In genomic region chr9:32886021-32886420, GRCh38 we compare ENCODE assay signal across 20 cellular contexts.
DNase-seq lines count a peak whose midpoint lies in the region; ATAC-seq, FAIRE-seq and TF ChIP-seq lines count a peak whose summit lies in the region.
"Had no signal": no experiment of that assay in that cellular context is flagged by ENCODE, and none has a peak within 500 bp of the region (broad histone marks: within the 10 kb centered on the region; RNA-seq: fewer than 3 reads in every experiment).

No MANE protein-coding gene starts in this region.

- no peak for FAIRE-seq in RCC 7860 (lab: Jason Lieb, UNC)
- FAIRE-seq: A549, GM19239, H1 had no signal

- POLR2A ChIA-PET in RWPE1 (lab: Yijun Ruan, JAX; ENCODE audit: low non-redundant PET), result no interaction called here

- CTCF ChIA-PET in RWPE1 (lab: Yijun Ruan, JAX), result no interaction called here

- peak; percentile 93 for DNase-seq in Daoy (ENCODE audit: low read depth)
- peak; percentile 68 for DNase-seq in HT1080 (ENCODE audit: low read depth)
- peak; percentile 21 for DNase-seq in RCC 7860 (ENCODE audit: low spot score)
- peak; percentile 83 for DNase-seq in astrocyte of the hippocampus (ENCODE audit: low read depth, low spot score)
- DNase-seq in RWPE1 (ENCODE audit: low spot score), result no peak
- DNase-seq in LoVo (ENCODE audit: low spot score), result no peak
- DNase-seq: BE2C; CD4-positive, alpha-beta memory T cell; DND-41; GF-D8; HCEC 1CT; HFFc6; IMR-90 had no signal

- TF ChIP-seq CTCF in RWPE1 (conservative IDR thresholded peaks at IDR 0.05; ENCODE audit: low read depth), result no peak

- no peak for ATAC-seq in HG02970 (IDR thresholded peaks at IDR 0.05; ENCODE audit: low FRiP score, unreplicated experiment)
- no peak for ATAC-seq in HG02571 (IDR thresholded peaks at IDR 0.05; ENCODE audit: unreplicated experiment)
- ATAC-seq: A549 had no signal

- H3K27ac ChIP-seq in RWPE1, result no peak overlapping the region
- H3K27ac ChIP-seq: A549, C4-2B, HL-60 had no signal

Comparison
In these comparisons a context has a peak if more than half of its experiments do, and no peak if none do; other contexts are left out.
1. DNase-seq: peak in Daoy (single experiment), HT1080 (single experiment), RCC 7860 (single experiment) and astrocyte of the hippocampus (single experiment); none in RWPE1 (single experiment) and LoVo (single experiment).